ENCODE assay signal across 12 cellular contexts in genomic region chr7:6175642-6176041, GRCh38.
DNase-seq lines count a peak whose midpoint lies in the region; ATAC-seq, FAIRE-seq and TF ChIP-seq lines count a peak whose summit lies in the region.
"Had no signal": no experiment of that assay in that cellular context is flagged by ENCODE, and none has a peak within 500 bp of the region (broad histone marks: within the 10 kb centered on the region; RNA-seq: fewer than 3 reads in every experiment).

No MANE protein-coding gene starts in this region.

- no peaks in the 10 kb centered on the region for H3K9me1 ChIP-seq in endothelial cell of umbilical vein (replicated peaks; ENCODE audit: control insufficient read depth, extremely low read depth, insufficient read depth, low read length)

- DNase-seq in ELR (ENCODE audit: low read depth): peak; percentile 41
- peak; percentile 65 to 73 for DNase-seq in NOMO-1 (lab: John Stamatoyannopoulos, UW; ENCODE audit: unreplicated experiment in 2 of 2)
- no peak for DNase-seq in endothelial cell of umbilical vein (ENCODE audit: low read depth, low spot score)
- peak; percentile 62 for DNase-seq in sigmoid colon
- no peak for DNase-seq in NCI-H446 (lab: John Stamatoyannopoulos, UW)
- DNase-seq in activated effector memory CD4-positive, alpha-beta T cell treated with anti-CD3 and anti-CD28 coated beads, Interleukin-2, amount 50 U/mL, for 16 hours: no peak
- DNase-seq in HUDEP-2 (lab: John Stamatoyannopoulos, UW; ENCODE audit: unreplicated experiment in 76 of 76): no peak
- DNase-seq: endodermal cell, NCI-H2081 treated with DMSO at 0.1 percent for 48 hours, spleen, T1000 had no signal

- H3K4me1 ChIP-seq in endothelial cell of umbilical vein (ENCODE audit: control insufficient read depth, extremely low read depth, insufficient read depth, low read length) (peaks cover 4% of the 10 kb centered on the region), sigmoid colon (peaks cover 0 to 24% (median 15%) of the 10 kb centered on the region in 4 donors)

- no peak for TF ChIP-seq POLR2A in endothelial cell of umbilical vein (IDR thresholded peaks at IDR 0.05; ENCODE audit: low read depth, low read length)
- no peak for TF ChIP-seq POLR2A in sigmoid colon (IDR thresholded peaks at IDR 0.05)

- intact Hi-C loops in endothelial cell of umbilical vein (cut with micrococcal nuclease): loop anchor here (5.0 kb wide), 1 partner anchor 147 kb away; no protein-coding TSS in a partner anchor
- intact Hi-C loops in sigmoid colon (cut with DNase I): no loop called here

- H3K27ac ChIP-seq in endothelial cell of umbilical vein (ENCODE audit: insufficient read depth, low read depth, low read length) (no peak overlapping the region), sigmoid colon (peak overlapping the region in 1 of 4 donors; percentile 1)
- H3K27ac ChIP-seq: spleen had no signal

- no peaks in the 10 kb centered on the region for H4K20me1 ChIP-seq in endothelial cell of umbilical vein (replicated peaks; ENCODE audit: control insufficient read depth, extremely low read depth, insufficient read depth, low read length)

- H3K27me3 ChIP-seq in endothelial cell of umbilical vein (ENCODE audit: control insufficient read depth in 2 of 2, insufficient read depth in 2 of 2, low read length in 2 of 2) (no peaks in the 10 kb centered on the region), sigmoid colon (no peaks in the 10 kb centered on the region)
- H3K27me3 ChIP-seq: spleen had no signal

- no peak for TF ChIP-seq EP300 in sigmoid colon (IDR thresholded peaks at IDR 0.05)

- H3K36me3 ChIP-seq in endothelial cell of umbilical vein (ENCODE audit: control insufficient read depth in 2 of 2, extremely low read depth in 1 of 2, insufficient read depth in 2 of 2, low read length in 2 of 2): no peaks in the 10 kb centered on the region
- H3K36me3 ChIP-seq in sigmoid colon: peaks cover 0 to 31% (median 2%) of the 10 kb centered on the region in 4 donors

- H3K9me3 ChIP-seq in endothelial cell of umbilical vein (replicated peaks; ENCODE audit: control insufficient read depth, insufficient read depth, low read length) (no peaks in the 10 kb centered on the region), sigmoid colon (no peaks in the 10 kb centered on the region)
- H3K9me3 ChIP-seq: spleen had no signal

- no peaks in the 10 kb centered on the region for H3K79me2 ChIP-seq in endothelial cell of umbilical vein (ENCODE audit: control insufficient read depth, insufficient read depth, low read length)

- no peak for TF ChIP-seq CTCF in endothelial cell of umbilical vein (IDR thresholded peaks at IDR 0.05; ENCODE audit: extremely low read depth in 1 of 2, insufficient read depth in 1 of 2, low read depth in 1 of 2, low read length in 2 of 2)
- TF ChIP-seq CTCF in sigmoid colon (IDR thresholded peaks at IDR 0.05): no peak

- H2AFZ ChIP-seq in endothelial cell of umbilical vein (ENCODE audit: low read depth, low read length): no peak overlapping the region

- peak overlapping the region; percentile 25 for H3K4me2 ChIP-seq in endothelial cell of umbilical vein (ENCODE audit: insufficient read depth, low read length)

- H3K4me3 ChIP-seq in endothelial cell of umbilical vein (replicated peaks in 1 of 3; ENCODE audit: insufficient read depth in 1 of 3, low read depth in 1 of 3, low read length in 3 of 3): no peak overlapping the region
- H3K4me3 ChIP-seq in sigmoid colon: no peak overlapping the region
- H3K4me3 ChIP-seq: spleen had no signal

- CTCF ChIA-PET in endothelial cell of umbilical vein (lab: Charles Lee): interaction anchor here (1.1 kb wide), 1 partner anchor 122 kb away, joined by 3 read pairs; no protein-coding TSS in a partner anchor

- POLR2A ChIA-PET in endothelial cell of umbilical vein (lab: Charles Lee): no interaction called here

- no peak for ATAC-seq in GM18517 (IDR thresholded peaks at IDR 0.05; ENCODE audit: unreplicated experiment)

- WGBS in sigmoid colon, 2 donors: 71 to 83% methylated on average over 4 of the region's 4 CpGs

- H3K9ac ChIP-seq in endothelial cell of umbilical vein (replicated peaks; ENCODE audit: extremely low read depth, insufficient read depth, low read length): no peak overlapping the region

- no peak for FAIRE-seq in endothelial cell of umbilical vein (lab: Jason Lieb, UNC)

- BruUV-seq in endothelial cell of umbilical vein (replicated peaks; lab: Mats Ljungman, UMichigan): no TSS peak

- dilution Hi-C loops in endothelial cell of umbilical vein (cut with MboI; ENCODE audit: extremely low pct_ligation_motif_present, low sequenced_read_pairs): no loop called here

TF ChIP-seq in endothelial cell of umbilical vein, 7 proteins besides CTCF, POLR2A, EP300 and RAD21:
- TF ChIP-seq MYC (IDR thresholded peaks at IDR 0.05; ENCODE audit: low read depth, low read length) (no peak), MAX (IDR thresholded peaks at IDR 0.05; ENCODE audit: insufficient read depth, insufficient read length) (no peak), GATA2 (IDR thresholded peaks at IDR 0.05; ENCODE audit: insufficient read depth, insufficient read length, low read depth, low read length) (no peak), POLR2AphosphoS5 (IDR thresholded peaks at IDR 0.05; ENCODE audit: insufficient read depth, low read depth, low read length) (no peak), FOS (IDR thresholded peaks at IDR 0.05; ENCODE audit: borderline replicate concordance, insufficient read depth, low read length) (no peak), EZH2 (IDR thresholded peaks at IDR 0.05; ENCODE audit: borderline replicate concordance, low read depth, low read length, severe bottlenecking) (no peak), JUN (IDR thresholded peaks at IDR 0.05; ENCODE audit: borderline replicate concordance, insufficient read depth, insufficient read length, low read depth) (no peak)

Comparison
In these comparisons a context has a peak if more than half of its experiments do, and no peak if none do; other contexts are left out.
1. DNase-seq: peak in ELR (single experiment), NOMO-1 (2 of 2) and sigmoid colon (single experiment); none in endothelial cell of umbilical vein (single experiment), NCI-H446 (0 of 2), activated effector memory CD4-positive, alpha-beta T cell treated with anti-CD3 and anti-CD28 coated beads, Interleukin-2, amount 50 U/mL, for 16 hours (single experiment) and HUDEP-2 (0 of 76).